2 cellular contexts compared by ENCODE assay signal in the genomic region with DNA sequence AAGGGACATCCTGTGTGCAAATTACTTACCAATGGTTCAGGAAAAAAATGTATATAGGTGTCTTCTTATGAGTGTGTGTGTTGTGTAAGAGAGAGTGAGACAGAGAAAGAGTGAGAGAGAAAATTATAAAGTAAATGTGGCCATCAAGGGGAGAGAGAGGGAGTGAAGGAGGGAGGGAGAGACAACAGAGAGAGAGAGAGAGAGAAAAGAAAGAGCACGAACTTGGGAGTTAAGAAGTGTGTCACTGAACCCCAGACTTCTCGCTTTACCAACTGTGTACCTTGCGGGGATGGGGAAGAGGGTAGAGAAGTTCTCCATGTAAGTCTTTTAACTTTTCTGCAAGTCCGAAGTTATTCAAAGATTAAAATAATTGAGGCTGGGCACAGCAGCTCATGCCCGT.
TF ChIP-seq lines count a peak whose summit lies in the region.

No MANE protein-coding gene starts in this region.

TF ChIP-seq in SK-N-SH, 30 proteins besides CTCF, POLR2A, EP300 and RAD21 (continued from another document):
- TF ChIP-seq, protein P1, sequence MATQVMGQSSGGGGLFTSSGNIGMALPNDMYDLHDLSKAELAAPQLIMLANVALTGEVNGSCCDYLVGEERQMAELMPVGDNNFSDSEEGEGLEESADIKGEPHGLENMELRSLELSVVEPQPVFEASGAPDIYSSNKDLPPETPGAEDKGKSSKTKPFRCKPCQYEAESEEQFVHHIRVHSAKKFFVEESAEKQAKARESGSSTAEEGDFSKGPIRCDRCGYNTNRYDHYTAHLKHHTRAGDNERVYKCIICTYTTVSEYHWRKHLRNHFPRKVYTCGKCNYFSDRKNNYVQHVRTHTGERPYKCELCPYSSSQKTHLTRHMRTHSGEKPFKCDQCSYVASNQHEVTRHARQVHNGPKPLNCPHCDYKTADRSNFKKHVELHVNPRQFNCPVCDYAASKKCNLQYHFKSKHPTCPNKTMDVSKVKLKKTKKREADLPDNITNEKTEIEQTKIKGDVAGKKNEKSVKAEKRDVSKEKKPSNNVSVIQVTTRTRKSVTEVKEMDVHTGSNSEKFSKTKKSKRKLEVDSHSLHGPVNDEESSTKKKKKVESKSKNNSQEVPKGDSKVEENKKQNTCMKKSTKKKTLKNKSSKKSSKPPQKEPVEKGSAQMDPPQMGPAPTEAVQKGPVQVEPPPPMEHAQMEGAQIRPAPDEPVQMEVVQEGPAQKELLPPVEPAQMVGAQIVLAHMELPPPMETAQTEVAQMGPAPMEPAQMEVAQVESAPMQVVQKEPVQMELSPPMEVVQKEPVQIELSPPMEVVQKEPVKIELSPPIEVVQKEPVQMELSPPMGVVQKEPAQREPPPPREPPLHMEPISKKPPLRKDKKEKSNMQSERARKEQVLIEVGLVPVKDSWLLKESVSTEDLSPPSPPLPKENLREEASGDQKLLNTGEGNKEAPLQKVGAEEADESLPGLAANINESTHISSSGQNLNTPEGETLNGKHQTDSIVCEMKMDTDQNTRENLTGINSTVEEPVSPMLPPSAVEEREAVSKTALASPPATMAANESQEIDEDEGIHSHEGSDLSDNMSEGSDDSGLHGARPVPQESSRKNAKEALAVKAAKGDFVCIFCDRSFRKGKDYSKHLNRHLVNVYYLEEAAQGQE (IDR thresholded peaks at IDR 0.05; ENCODE audit: low read depth, low read length) = no peak
- TF ChIP-seq GATA2 (CRISPR knock-in tag; IDR thresholded peaks at IDR 0.05) (no peak), POLR2AphosphoS5 (IDR thresholded peaks at IDR 0.05; ENCODE audit: low read depth, low read length) (no peak), RXRA (IDR thresholded peaks at IDR 0.05; ENCODE audit: borderline replicate concordance, low read depth) (no peak)
TF ChIP-seq in SK-N-SH: peak in this region for 0.

TF ChIP-seq in SK-N-SH treated with all-trans-retinoic acid at 6 μM for 48 hours, 23 proteins besides CTCF, POLR2A, EP300 and RAD21 (continued from another document):
- TF ChIP-seq ARNTL (CRISPR knock-in tag; IDR thresholded peaks at IDR 0.05; ENCODE audit: borderline replicate concordance, low read depth) (no peak), SNAI2 (CRISPR knock-in tag; IDR thresholded peaks at IDR 0.05) (no peak), BACH2 (CRISPR knock-in tag; IDR thresholded peaks at IDR 0.05; ENCODE audit: borderline replicate concordance) (no peak), ESRRG (CRISPR knock-in tag; IDR thresholded peaks at IDR 0.05) (no peak), ZNF8 (CRISPR knock-in tag; IDR thresholded peaks at IDR 0.05) (no peak), ZFP30 (CRISPR knock-in tag; IDR thresholded peaks at IDR 0.05) (no peak)
- TF ChIP-seq, protein P2, sequence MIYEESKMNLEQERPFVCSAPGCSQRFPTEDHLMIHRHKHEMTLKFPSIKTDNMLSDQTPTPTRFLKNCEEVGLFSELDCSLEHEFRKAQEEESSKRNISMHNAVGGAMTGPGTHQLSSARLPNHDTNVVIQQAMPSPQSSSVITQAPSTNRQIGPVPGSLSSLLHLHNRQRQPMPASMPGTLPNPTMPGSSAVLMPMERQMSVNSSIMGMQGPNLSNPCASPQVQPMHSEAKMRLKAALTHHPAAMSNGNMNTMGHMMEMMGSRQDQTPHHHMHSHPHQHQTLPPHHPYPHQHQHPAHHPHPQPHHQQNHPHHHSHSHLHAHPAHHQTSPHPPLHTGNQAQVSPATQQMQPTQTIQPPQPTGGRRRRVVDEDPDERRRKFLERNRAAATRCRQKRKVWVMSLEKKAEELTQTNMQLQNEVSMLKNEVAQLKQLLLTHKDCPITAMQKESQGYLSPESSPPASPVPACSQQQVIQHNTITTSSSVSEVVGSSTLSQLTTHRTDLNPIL (CRISPR knock-in tag; IDR thresholded peaks at IDR 0.05; ENCODE audit: low read depth) = no peak
TF ChIP-seq in SK-N-SH treated with all-trans-retinoic acid at 6 μM for 48 hours: peak in this region for 0.
